In genomic region chr17:38875477-38876080, GRCh38 we compare ENCODE assay signal across 2 cellular contexts.
TF ChIP-seq lines count a peak whose summit lies in the region.

No MANE protein-coding gene starts in this region.

TF ChIP-seq in SK-N-SH, 30 proteins besides CTCF, POLR2A, EP300 and RAD21 (continued from another document):
- TF ChIP-seq USF2 (IDR thresholded peaks at IDR 0.05; ENCODE audit: borderline replicate concordance, low read depth, low read length) (no peak), YY1 (IDR thresholded peaks at IDR 0.05; ENCODE audit: low read depth) (no peak)

TF ChIP-seq in SK-N-SH treated with all-trans-retinoic acid at 6 μM for 48 hours, 23 proteins besides CTCF, POLR2A, EP300 and RAD21 (continued from another document):
- TF ChIP-seq CREB5 (CRISPR knock-in tag; IDR thresholded peaks at IDR 0.05; ENCODE audit: low read depth) (no peak), ZFP3 (CRISPR knock-in tag; IDR thresholded peaks at IDR 0.05) (no peak), ISL1 (CRISPR knock-in tag; IDR thresholded peaks at IDR 0.05) (no peak)
